In the genomic region with DNA sequence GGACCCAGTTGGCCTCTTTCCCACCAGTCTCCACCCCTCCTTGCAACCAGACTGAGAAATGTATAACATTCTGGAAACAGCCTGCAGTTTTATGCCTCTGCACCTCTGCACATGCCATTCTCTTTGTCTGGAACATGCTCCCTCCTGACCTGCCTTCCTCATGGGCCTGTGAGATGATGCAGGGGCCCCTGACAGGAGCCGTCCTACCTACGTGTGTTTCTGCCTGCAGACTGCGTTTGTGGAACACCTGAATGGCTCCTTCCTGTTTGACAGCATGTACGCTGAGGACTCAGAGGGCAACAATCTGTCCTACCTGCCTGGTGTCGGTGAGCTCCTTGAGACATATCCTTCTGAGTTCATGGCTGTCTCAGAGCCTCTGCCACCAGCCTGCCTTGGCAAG, we compare ENCODE assay signal across 1 cellular context.
TF ChIP-seq lines count a peak whose summit lies in the region.

No MANE protein-coding gene starts in this region.

TF ChIP-seq in H1, 55 proteins besides CTCF, POLR2A, EP300 and RAD21:
- no peak for TF ChIP-seq NRF1 (IDR thresholded peaks at IDR 0.05; ENCODE audit: low read depth, low read length)
